17 cellular contexts compared by ENCODE assay signal in genomic region chr9:136235171-136235570, GRCh38. TPM values are rescaled to one million over a fixed set of nuclear protein-coding genes. Genes with fewer than 3 reads are reported as not detected.
DNase-seq lines count a peak whose midpoint lies in the region; ATAC-seq and TF ChIP-seq lines count a peak whose summit lies in the region.
"Had no signal": no experiment of that assay in that cellular context is flagged by ENCODE, and none has a peak within 500 bp of the region (broad histone marks: within the 10 kb centered on the region; RNA-seq: fewer than 3 reads in every experiment).

No MANE protein-coding gene starts in this region.

- DNase-seq in activated CD8-positive, alpha-beta T cell treated with anti-CD3 and anti-CD28 coated beads, Interleukin-2, amount 10 ng/mL, durations not matched to agents 7 days and 5 days, result no peak
- no peak for DNase-seq in activated CD8-positive, alpha-beta T cell treated with anti-CD3 and anti-CD28 coated beads for 36 hours
- DNase-seq in WTC11 (ENCODE audit: low spot score) (no peak), memory B cell (ENCODE audit: low spot score in 2 of 2) (no peak), iPS-NIHi11 (ENCODE audit: low spot score) (no peak), NOMO-1 treated with DMSO at 0.1 percent for 48 hours (lab: John Stamatoyannopoulos, UW; ENCODE audit: unreplicated experiment) (no peak)
- no peak for DNase-seq in activated naive CD4-positive, alpha-beta T cell treated with anti-CD3 and anti-CD28 coated beads for 36 hours
- DNase-seq: 8988T, AML-193, C1 segment of cervical spinal cord, DMS79, HFFc6 had no signal

- intact Hi-C loops in activated CD8-positive, alpha-beta T cell treated with anti-CD3 and anti-CD28 coated beads for 36 hours (cut with micrococcal nuclease), result no loop called here
- intact Hi-C loops in activated naive CD4-positive, alpha-beta T cell treated with anti-CD3 and anti-CD28 coated beads for 36 hours (cut with micrococcal nuclease), result no loop called here

- peaks cover 48% of the 10 kb centered on the region for H3K4me1 Mint-ChIP-seq in activated CD8-positive, alpha-beta T cell treated with anti-CD3 and anti-CD28 coated beads, Interleukin-2, amount 10 ng/mL, durations not matched to agents 7 days and 5 days (ENCODE audit: low read depth)
- H3K4me1 Mint-ChIP-seq in activated CD8-positive, alpha-beta T cell treated with anti-CD3 and anti-CD28 coated beads for 36 hours (ENCODE audit: low read depth), result peaks cover 36% of the 10 kb centered on the region
- H3K4me1 Mint-ChIP-seq in WTC11 (peaks cover 4% of the 10 kb centered on the region; the same call in 1 of the 2 replicates), memory B cell (peaks cover 54% of the 10 kb centered on the region)
- peaks cover 69% of the 10 kb centered on the region for H3K4me1 Mint-ChIP-seq in stimulated activated memory B cell treated with anti-CD40 and anti-IgM and Interleukin-4, amounts not matched to agents 10 μg/mL and 1 μg/mL and 100 μg/mL, for 72 hours
- peaks cover 29% of the 10 kb centered on the region for H3K4me1 Mint-ChIP-seq in activated naive CD4-positive, alpha-beta T cell treated with anti-CD3 and anti-CD28 coated beads for 36 hours (ENCODE audit: low read depth)

- CTCF ChIA-PET in activated CD8-positive, alpha-beta T cell treated with anti-CD3 and anti-CD28 coated beads, Interleukin-2, amount 10 ng/mL, durations not matched to agents 7 days and 5 days (lab: Charles Lee), result interaction anchor here (1.8 kb wide), 1 partner anchor 8 kb away, joined by 7 read pairs; no protein-coding TSS in a partner anchor
- CTCF ChIA-PET in activated CD8-positive, alpha-beta T cell treated with anti-CD3 and anti-CD28 coated beads for 36 hours (lab: Charles Lee), result no interaction called here
- CTCF ChIA-PET in WTC11 (lab: Charles Lee), result interaction anchor here (1.4 kb wide), 1 partner anchor 21 kb away, joined by 3 read pairs; no protein-coding TSS in a partner anchor
- CTCF ChIA-PET in activated naive CD4-positive, alpha-beta T cell treated with anti-CD3 and anti-CD28 coated beads for 36 hours (lab: Charles Lee), result no interaction called here

- peaks cover 7% of the 10 kb centered on the region for H3K36me3 Mint-ChIP-seq in activated CD8-positive, alpha-beta T cell treated with anti-CD3 and anti-CD28 coated beads, Interleukin-2, amount 10 ng/mL, durations not matched to agents 7 days and 5 days (ENCODE audit: low read depth)
- peaks cover 18% of the 10 kb centered on the region for H3K36me3 Mint-ChIP-seq in activated CD8-positive, alpha-beta T cell treated with anti-CD3 and anti-CD28 coated beads for 36 hours (ENCODE audit: low read depth)
- H3K36me3 Mint-ChIP-seq in WTC11, result peaks cover 10% of the 10 kb centered on the region
- H3K36me3 Mint-ChIP-seq in memory B cell, result peaks cover 28% of the 10 kb centered on the region
- peaks cover 56% of the 10 kb centered on the region for H3K36me3 Mint-ChIP-seq in stimulated activated memory B cell treated with anti-CD40 and anti-IgM and Interleukin-4, amounts not matched to agents 10 μg/mL and 1 μg/mL and 100 μg/mL, for 72 hours
- H3K36me3 Mint-ChIP-seq in activated naive CD4-positive, alpha-beta T cell treated with anti-CD3 and anti-CD28 coated beads for 36 hours (ENCODE audit: low read depth), result peaks cover 15% of the 10 kb centered on the region

- no peaks in the 10 kb centered on the region for H3K9me3 Mint-ChIP-seq in activated CD8-positive, alpha-beta T cell treated with anti-CD3 and anti-CD28 coated beads, Interleukin-2, amount 10 ng/mL, durations not matched to agents 7 days and 5 days (ENCODE audit: insufficient read depth)
- H3K9me3 Mint-ChIP-seq in activated CD8-positive, alpha-beta T cell treated with anti-CD3 and anti-CD28 coated beads for 36 hours, result no peaks in the 10 kb centered on the region
- H3K9me3 Mint-ChIP-seq in WTC11 (no peaks in the 10 kb centered on the region), memory B cell (no peaks in the 10 kb centered on the region)
- H3K9me3 Mint-ChIP-seq in stimulated activated memory B cell treated with anti-CD40 and anti-IgM and Interleukin-4, amounts not matched to agents 10 μg/mL and 1 μg/mL and 100 μg/mL, for 72 hours, result no peaks in the 10 kb centered on the region
- no peaks in the 10 kb centered on the region for H3K9me3 Mint-ChIP-seq in activated naive CD4-positive, alpha-beta T cell treated with anti-CD3 and anti-CD28 coated beads for 36 hours
- H3K9me3 Mint-ChIP-seq: CD4-positive, alpha-beta T cell; GM23338; HFFc6 had no signal

- POLR2A ChIA-PET in activated CD8-positive, alpha-beta T cell treated with anti-CD3 and anti-CD28 coated beads, Interleukin-2, amount 10 ng/mL, durations not matched to agents 7 days and 5 days (lab: Charles Lee), result no interaction called here
- POLR2A ChIA-PET in activated CD8-positive, alpha-beta T cell treated with anti-CD3 and anti-CD28 coated beads for 36 hours (lab: Charles Lee), result no interaction called here
- POLR2A ChIA-PET in WTC11 (lab: Charles Lee), result no interaction called here

- H3K4me3 Mint-ChIP-seq in activated CD8-positive, alpha-beta T cell treated with anti-CD3 and anti-CD28 coated beads, Interleukin-2, amount 10 ng/mL, durations not matched to agents 7 days and 5 days, result no peak overlapping the region
- H3K4me3 Mint-ChIP-seq in activated CD8-positive, alpha-beta T cell treated with anti-CD3 and anti-CD28 coated beads for 36 hours, result no peak overlapping the region
- no peak overlapping the region for H3K4me3 Mint-ChIP-seq in WTC11
- H3K4me3 Mint-ChIP-seq in memory B cell, result no peak overlapping the region
- no peak overlapping the region for H3K4me3 Mint-ChIP-seq in stimulated activated memory B cell treated with anti-CD40 and anti-IgM and Interleukin-4, amounts not matched to agents 10 μg/mL and 1 μg/mL and 100 μg/mL, for 72 hours
- H3K4me3 Mint-ChIP-seq in activated naive CD4-positive, alpha-beta T cell treated with anti-CD3 and anti-CD28 coated beads for 36 hours, result no peak overlapping the region
- H3K4me3 Mint-ChIP-seq: CD4-positive, alpha-beta T cell; GM23338; HFFc6 had no signal

- H3K27ac Mint-ChIP-seq in activated CD8-positive, alpha-beta T cell treated with anti-CD3 and anti-CD28 coated beads, Interleukin-2, amount 10 ng/mL, durations not matched to agents 7 days and 5 days, result peak overlapping the region; percentile 43
- H3K27ac Mint-ChIP-seq in activated CD8-positive, alpha-beta T cell treated with anti-CD3 and anti-CD28 coated beads for 36 hours, result no peak overlapping the region
- peak overlapping the region; percentile 45; the same call in 1 of the 2 replicates for H3K27ac Mint-ChIP-seq in WTC11
- peak overlapping the region; percentile 35 for H3K27ac Mint-ChIP-seq in memory B cell
- peak overlapping the region; percentile 77 for H3K27ac Mint-ChIP-seq in stimulated activated memory B cell treated with anti-CD40 and anti-IgM and Interleukin-4, amounts not matched to agents 10 μg/mL and 1 μg/mL and 100 μg/mL, for 72 hours
- no peak overlapping the region for H3K27ac Mint-ChIP-seq in activated naive CD4-positive, alpha-beta T cell treated with anti-CD3 and anti-CD28 coated beads for 36 hours
- H3K27ac Mint-ChIP-seq: CD4-positive, alpha-beta T cell; HFFc6 had no signal

- H3K27me3 Mint-ChIP-seq in activated CD8-positive, alpha-beta T cell treated with anti-CD3 and anti-CD28 coated beads, Interleukin-2, amount 10 ng/mL, durations not matched to agents 7 days and 5 days (ENCODE audit: low read depth), result no peaks in the 10 kb centered on the region
- no peaks in the 10 kb centered on the region for H3K27me3 Mint-ChIP-seq in activated CD8-positive, alpha-beta T cell treated with anti-CD3 and anti-CD28 coated beads for 36 hours
- no peaks in the 10 kb centered on the region for H3K27me3 Mint-ChIP-seq in WTC11 (ENCODE audit: low read depth)
- no peaks in the 10 kb centered on the region for H3K27me3 Mint-ChIP-seq in memory B cell
- no peaks in the 10 kb centered on the region for H3K27me3 Mint-ChIP-seq in stimulated activated memory B cell treated with anti-CD40 and anti-IgM and Interleukin-4, amounts not matched to agents 10 μg/mL and 1 μg/mL and 100 μg/mL, for 72 hours
- H3K27me3 Mint-ChIP-seq in activated naive CD4-positive, alpha-beta T cell treated with anti-CD3 and anti-CD28 coated beads for 36 hours (ENCODE audit: low read depth), result no peaks in the 10 kb centered on the region
- H3K27me3 Mint-ChIP-seq: CD4-positive, alpha-beta T cell had no signal

- TF ChIP-seq CTCF in activated CD8-positive, alpha-beta T cell treated with anti-CD3 and anti-CD28 coated beads for 36 hours (IDR thresholded peaks at IDR 0.05), result no peak
- TF ChIP-seq CTCF in WTC11 (IDR thresholded peaks at IDR 0.05), result no peak

- ATAC-seq in activated CD8-positive, alpha-beta T cell treated with anti-CD3 and anti-CD28 coated beads, Interleukin-2, amount 10 ng/mL, durations not matched to agents 7 days and 5 days, result no peak
- no peak for ATAC-seq in activated CD8-positive, alpha-beta T cell treated with anti-CD3 and anti-CD28 coated beads for 36 hours
- no peak for ATAC-seq in WTC11
- no peak for ATAC-seq in memory B cell (ENCODE audit: low read depth)
- ATAC-seq in stimulated activated memory B cell treated with anti-CD40 and anti-IgM and Interleukin-4, amounts not matched to agents 10 μg/mL and 1 μg/mL and 100 μg/mL, for 72 hours, result no peak
- ATAC-seq: GM12878, GM23338 had no signal

TF ChIP-seq in WTC11, 78 proteins besides CTCF, POLR2A, EP300 and RAD21 (continues in another document):
- TF ChIP-seq ZNF671 (CRISPR knock-in tag; IDR thresholded peaks at IDR 0.05), result no peak
- TF ChIP-seq ATF3 (CRISPR knock-in tag; conservative IDR thresholded peaks at IDR 0.05), result no peak

RNA-seq across cellular contexts. Expression of gene QSOX2, which starts 10.4 kb away (rescaled TPM):
- 10 to 100 TPM; 11.4 to 12.6 TPM for total RNA-seq in activated CD8-positive, alpha-beta T cell treated with anti-CD3 and anti-CD28 coated beads, Interleukin-2, amount 10 ng/mL, durations not matched to agents 7 days and 5 days
- 10 to 100 TPM; 21.0 to 21.5 TPM for total RNA-seq in activated CD8-positive, alpha-beta T cell treated with anti-CD3 and anti-CD28 coated beads for 36 hours
- 31.7 to 33.4 TPM (median 33.2 TPM) in 3 replicates for total RNA-seq in WTC11 (2021)
- 10 to 100 TPM; 17.7 to 18.0 TPM for total RNA-seq in activated naive CD4-positive, alpha-beta T cell treated with anti-CD3 and anti-CD28 coated beads for 36 hours

RNA-seq across cellular contexts. Expression of gene LHX3, which starts 30.2 kb away (rescaled TPM):
- total RNA-seq in activated CD8-positive, alpha-beta T cell treated with anti-CD3 and anti-CD28 coated beads, Interleukin-2, amount 10 ng/mL, durations not matched to agents 7 days and 5 days, result under 1 TPM in 1 of 2 experiments, not detected in 1; 0.16 TPM
- total RNA-seq in activated CD8-positive, alpha-beta T cell treated with anti-CD3 and anti-CD28 coated beads for 36 hours, result not detected
- total RNA-seq in WTC11 (2021), result 0.11 TPM in 1 of 3 replicates, not detected in the others
- not detected for total RNA-seq in activated naive CD4-positive, alpha-beta T cell treated with anti-CD3 and anti-CD28 coated beads for 36 hours
- total RNA-seq: G401, GM12878, GM23338, HFFc6 had no signal

Comparison
In these comparisons a context has a peak if more than half of its experiments do, and no peak if none do; other contexts are left out.
1. H3K27ac Mint-ChIP-seq: peak in activated CD8-positive, alpha-beta T cell treated with anti-CD3 and anti-CD28 coated beads, Interleukin-2, amount 10 ng/mL, durations not matched to agents 7 days and 5 days (single experiment), WTC11 (single experiment), memory B cell (single experiment) and stimulated activated memory B cell treated with anti-CD40 and anti-IgM and Interleukin-4, amounts not matched to agents 10 μg/mL and 1 μg/mL and 100 μg/mL, for 72 hours (single experiment); none in activated CD8-positive, alpha-beta T cell treated with anti-CD3 and anti-CD28 coated beads for 36 hours (single experiment) and activated naive CD4-positive, alpha-beta T cell treated with anti-CD3 and anti-CD28 coated beads for 36 hours (single experiment).
2. CTCF ChIA-PET loops: an anchor here in activated CD8-positive, alpha-beta T cell treated with anti-CD3 and anti-CD28 coated beads, Interleukin-2, amount 10 ng/mL, durations not matched to agents 7 days and 5 days (1.8 kb wide) and WTC11 (1.4 kb wide); none called in activated CD8-positive, alpha-beta T cell treated with anti-CD3 and anti-CD28 coated beads for 36 hours and activated naive CD4-positive, alpha-beta T cell treated with anti-CD3 and anti-CD28 coated beads for 36 hours.